Comparison of ENCODE assay signal across 1 cellular context in genomic region chr14:23631702-23632460, GRCh38.
TF ChIP-seq lines count a peak whose summit lies in the region.

No MANE protein-coding gene starts in this region.

TF ChIP-seq in HepG2, 621 proteins besides CTCF, POLR2A, EP300 and RAD21 (continued from another document and continues in another):
- TF ChIP-seq ZNF101 (CRISPR knock-in tag; IDR thresholded peaks at IDR 0.05; ENCODE audit: borderline replicate concordance, low read depth) = no peak
- no peak for TF ChIP-seq ZHX1 (CRISPR knock-in tag; IDR thresholded peaks at IDR 0.05; ENCODE audit: low read depth)
- TF ChIP-seq ZBTB39 (CRISPR knock-in tag; IDR thresholded peaks at IDR 0.05) = no peak
- TF ChIP-seq TEAD2 (CRISPR knock-in tag; IDR thresholded peaks at IDR 0.05) = no peak
- TF ChIP-seq AKNA (CRISPR knock-in tag; IDR thresholded peaks at IDR 0.05; ENCODE audit: borderline replicate concordance) = no peak
- TF ChIP-seq ZNF263 (CRISPR knock-in tag; IDR thresholded peaks at IDR 0.05) = no peak
- no peak for TF ChIP-seq ZNF264 (CRISPR knock-in tag; IDR thresholded peaks at IDR 0.05)
- TF ChIP-seq ZNF883 (CRISPR knock-in tag; IDR thresholded peaks at IDR 0.05; ENCODE audit: not compliant biosample characterization) = peak; percentile 85
- TF ChIP-seq TFDP2 (CRISPR knock-in tag; IDR thresholded peaks at IDR 0.05) = peak; percentile 60; the same call in 1 of the 2 replicates
- no peak for TF ChIP-seq ZNF558 (CRISPR knock-in tag; IDR thresholded peaks at IDR 0.05; ENCODE audit: borderline replicate concordance)
- no peak; the same call in 1 of the 2 replicates for TF ChIP-seq CHD4 (IDR thresholded peaks at IDR 0.05; ENCODE audit: borderline replicate concordance, low read length)
- TF ChIP-seq THAP11 (CRISPR knock-in tag; IDR thresholded peaks at IDR 0.05) = peak; percentile 81
- peak; percentile 88 for TF ChIP-seq ZNF772 (CRISPR knock-in tag; IDR thresholded peaks at IDR 0.05)
- TF ChIP-seq MZF1 (CRISPR knock-in tag; IDR thresholded peaks at IDR 0.05; ENCODE audit: borderline replicate concordance) = peak; percentile 63; the same call in 1 of the 2 replicates
- TF ChIP-seq ARID2 (CRISPR knock-in tag; IDR thresholded peaks at IDR 0.05; ENCODE audit: borderline replicate concordance) = peak; percentile 74; the same call in 1 of the 2 replicates
- TF ChIP-seq ZNF503 (CRISPR knock-in tag; IDR thresholded peaks at IDR 0.05) = no peak
- TF ChIP-seq ZNF431 (CRISPR knock-in tag; IDR thresholded peaks at IDR 0.05; ENCODE audit: borderline replicate concordance, low read depth) = no peak
- no peak for TF ChIP-seq ZNF670 (CRISPR knock-in tag; IDR thresholded peaks at IDR 0.05; ENCODE audit: borderline replicate concordance)
- TF ChIP-seq DMAP1 (CRISPR knock-in tag; IDR thresholded peaks at IDR 0.05) = peak; percentile 56
- TF ChIP-seq THAP7 (CRISPR knock-in tag; IDR thresholded peaks at IDR 0.05) = peak; percentile 61; the same call in 1 of the 2 replicates
- no peak for TF ChIP-seq ZNF143 (CRISPR knock-in tag; IDR thresholded peaks at IDR 0.05)
- peak; percentile 81; the same call in 1 of the 2 replicates for TF ChIP-seq ZSCAN29 (CRISPR knock-in tag; conservative IDR thresholded peaks at IDR 0.05)
- 0 out of 2 replicates have a peak, but pooled peaks have one; percentile 2 for TF ChIP-seq STAT5B (CRISPR knock-in tag; IDR thresholded peaks at IDR 0.05)
- peak; percentile 31; the same call in 1 of the 2 replicates for TF ChIP-seq ZNF138 (CRISPR knock-in tag; IDR thresholded peaks at IDR 0.05; ENCODE audit: low read depth)
- no peak for TF ChIP-seq ZBTB21 (CRISPR knock-in tag; IDR thresholded peaks at IDR 0.05)
- peak; percentile 44; the same call in 1 of the 2 replicates for TF ChIP-seq GZF1 (CRISPR knock-in tag; IDR thresholded peaks at IDR 0.05)
- no peak for TF ChIP-seq ZNF142 (CRISPR knock-in tag; IDR thresholded peaks at IDR 0.05)
- TF ChIP-seq ZNF614 (CRISPR knock-in tag; IDR thresholded peaks at IDR 0.05; ENCODE audit: borderline replicate concordance) = peak; percentile 94
- no peak for TF ChIP-seq ZNF501 (CRISPR knock-in tag; IDR thresholded peaks at IDR 0.05)
- no peak for TF ChIP-seq GABPA (IDR thresholded peaks at IDR 0.05; ENCODE audit: low read depth, low read length)
- TF ChIP-seq GABPA (CRISPR knock-in tag; IDR thresholded peaks at IDR 0.05; ENCODE audit: low read depth) = no peak
- no peak for TF ChIP-seq LBX2 (CRISPR knock-in tag; IDR thresholded peaks at IDR 0.05; ENCODE audit: borderline replicate concordance)
